In the genomic region with DNA sequence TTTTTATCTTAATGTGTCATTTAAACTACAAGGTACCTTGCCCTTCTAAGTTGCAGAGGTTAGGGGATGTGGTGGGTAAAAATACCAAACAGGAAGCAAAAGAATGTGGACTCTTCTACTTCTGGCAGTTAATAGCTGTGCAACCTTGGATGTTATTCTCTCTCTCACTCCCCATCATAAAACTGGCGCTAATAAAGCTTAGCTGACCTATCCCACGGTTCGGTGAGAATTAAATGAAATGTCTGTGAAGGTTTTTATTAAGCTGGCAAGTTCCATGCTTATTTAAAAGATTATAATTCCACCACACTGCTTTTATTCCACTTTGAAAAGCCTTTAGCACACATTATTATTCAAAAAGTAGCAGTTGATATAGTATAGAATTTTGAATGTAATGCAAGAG, we compare ENCODE assay signal across 1 cellular context.
TF ChIP-seq lines count a peak whose summit lies in the region.

No MANE protein-coding gene starts in this region.

TF ChIP-seq in HEK293, 187 proteins besides CTCF, POLR2A, EP300 and RAD21 (continued from another document):
- TF ChIP-seq, protein P1, sequence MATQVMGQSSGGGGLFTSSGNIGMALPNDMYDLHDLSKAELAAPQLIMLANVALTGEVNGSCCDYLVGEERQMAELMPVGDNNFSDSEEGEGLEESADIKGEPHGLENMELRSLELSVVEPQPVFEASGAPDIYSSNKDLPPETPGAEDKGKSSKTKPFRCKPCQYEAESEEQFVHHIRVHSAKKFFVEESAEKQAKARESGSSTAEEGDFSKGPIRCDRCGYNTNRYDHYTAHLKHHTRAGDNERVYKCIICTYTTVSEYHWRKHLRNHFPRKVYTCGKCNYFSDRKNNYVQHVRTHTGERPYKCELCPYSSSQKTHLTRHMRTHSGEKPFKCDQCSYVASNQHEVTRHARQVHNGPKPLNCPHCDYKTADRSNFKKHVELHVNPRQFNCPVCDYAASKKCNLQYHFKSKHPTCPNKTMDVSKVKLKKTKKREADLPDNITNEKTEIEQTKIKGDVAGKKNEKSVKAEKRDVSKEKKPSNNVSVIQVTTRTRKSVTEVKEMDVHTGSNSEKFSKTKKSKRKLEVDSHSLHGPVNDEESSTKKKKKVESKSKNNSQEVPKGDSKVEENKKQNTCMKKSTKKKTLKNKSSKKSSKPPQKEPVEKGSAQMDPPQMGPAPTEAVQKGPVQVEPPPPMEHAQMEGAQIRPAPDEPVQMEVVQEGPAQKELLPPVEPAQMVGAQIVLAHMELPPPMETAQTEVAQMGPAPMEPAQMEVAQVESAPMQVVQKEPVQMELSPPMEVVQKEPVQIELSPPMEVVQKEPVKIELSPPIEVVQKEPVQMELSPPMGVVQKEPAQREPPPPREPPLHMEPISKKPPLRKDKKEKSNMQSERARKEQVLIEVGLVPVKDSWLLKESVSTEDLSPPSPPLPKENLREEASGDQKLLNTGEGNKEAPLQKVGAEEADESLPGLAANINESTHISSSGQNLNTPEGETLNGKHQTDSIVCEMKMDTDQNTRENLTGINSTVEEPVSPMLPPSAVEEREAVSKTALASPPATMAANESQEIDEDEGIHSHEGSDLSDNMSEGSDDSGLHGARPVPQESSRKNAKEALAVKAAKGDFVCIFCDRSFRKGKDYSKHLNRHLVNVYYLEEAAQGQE (tag by site-specific recombination; IDR thresholded peaks at IDR 0.05), result no peak
- TF ChIP-seq AEBP2 (tag by site-specific recombination; IDR thresholded peaks at IDR 0.05; ENCODE audit: borderline replicate concordance), result no peak
